In genomic region chr6:10547809-10548208, GRCh38 we compare ENCODE assay signal across 17 cellular contexts. TPM values are rescaled to one million over a fixed set of nuclear protein-coding genes. Genes with fewer than 3 reads are reported as not detected.
DNase-seq lines count a peak whose midpoint lies in the region; ATAC-seq and TF ChIP-seq lines count a peak whose summit lies in the region.
"Had no signal": no experiment of that assay in that cellular context is flagged by ENCODE, and none has a peak within 500 bp of the region (broad histone marks: within the 10 kb centered on the region; RNA-seq: fewer than 3 reads in every experiment).

No MANE protein-coding gene starts in this region.

- H3K27me3 ChIP-seq in left ventricle myocardium inferior (ENCODE audit: low read depth) (no peaks in the 10 kb centered on the region), ascending aorta (no peaks in the 10 kb centered on the region), aorta (ENCODE audit: control insufficient read depth in 1 of 2, insufficient read depth in 2 of 2, low read length in 1 of 2) (no peaks in the 10 kb centered on the region), Peyer's patch (no peaks in the 10 kb centered on the region)
- H3K27me3 ChIP-seq: BLaER1 treated with 17β-estradiol and CSF1 and Interleukin-3, amounts not matched to agents 10 nM and 100 nM had no signal

- peak overlapping the region; percentile 36 for H3K27ac Mint-ChIP-seq in memory B cell
- H3K27ac Mint-ChIP-seq: B cell; CD8-positive, alpha-beta T cell; HFFc6 had no signal

- H3K4me1 ChIP-seq in left ventricle myocardium inferior: peaks cover 52% of the 10 kb centered on the region
- peaks cover 6 to 47% of the 10 kb centered on the region in 2 donors for H3K4me1 ChIP-seq in ascending aorta
- H3K4me1 ChIP-seq in aorta (ENCODE audit: control insufficient read depth in 1 of 2, insufficient read depth in 2 of 2, low read length in 2 of 2): peaks cover 6 to 9% of the 10 kb centered on the region in 2 donors
- peaks cover 0 to 37% (median 0%) of the 10 kb centered on the region in 4 donors for H3K4me1 ChIP-seq in Peyer's patch

- TF ChIP-seq CTCF in left ventricle myocardium inferior (IDR thresholded peaks at IDR 0.05; ENCODE audit: borderline replicate concordance): no peak
- no peak for TF ChIP-seq CTCF in ascending aorta (IDR thresholded peaks at IDR 0.05)
- no peak for TF ChIP-seq CTCF in Peyer's patch (IDR thresholded peaks at IDR 0.05)

- H3K27ac ChIP-seq in left ventricle myocardium inferior (replicated peaks): peak overlapping the region; percentile 21
- H3K27ac ChIP-seq in ascending aorta: peak overlapping the region; percentile 90 to 95
- peak overlapping the region; percentile 10 to 90 for H3K27ac ChIP-seq in aorta (ENCODE audit: low read depth in 1 of 2, low read length in 2 of 2)
- no peak overlapping the region for H3K27ac ChIP-seq in Peyer's patch
- H3K27ac ChIP-seq: BLaER1 treated with 17β-estradiol and CSF1 and Interleukin-3, amounts not matched to agents 10 nM and 100 nM; GM23248 had no signal

- H3K4me1 Mint-ChIP-seq in memory B cell: peaks cover 23% of the 10 kb centered on the region

- no peaks in the 10 kb centered on the region for H3K27me3 Mint-ChIP-seq in memory B cell
- H3K27me3 Mint-ChIP-seq: B cell had no signal

- no peak overlapping the region for H3K4me3 Mint-ChIP-seq in memory B cell
- H3K4me3 Mint-ChIP-seq: B cell; CD8-positive, alpha-beta T cell; HFFc6 had no signal

- no peaks in the 10 kb centered on the region for H3K9me3 ChIP-seq in left ventricle myocardium inferior (replicated peaks)
- H3K9me3 ChIP-seq in ascending aorta: no peaks in the 10 kb centered on the region
- H3K9me3 ChIP-seq in aorta (ENCODE audit: control insufficient read depth, low read length): no peaks in the 10 kb centered on the region
- no peaks in the 10 kb centered on the region for H3K9me3 ChIP-seq in Peyer's patch

- no peak for TF ChIP-seq POLR2A in Peyer's patch (IDR thresholded peaks at IDR 0.05)

- intact Hi-C loops in left ventricle myocardium inferior (cut with micrococcal nuclease): no loop called here
- intact Hi-C loops in left cardiac atrium (cut with DNase I): no loop called here
- intact Hi-C loops in ascending aorta (cut with DNase I): no loop called here
- intact Hi-C loops in aorta (cut with DNase I): no loop called here

- H3K36me3 Mint-ChIP-seq in memory B cell: peaks cover 10% of the 10 kb centered on the region
- H3K36me3 Mint-ChIP-seq: CD8-positive, alpha-beta T cell had no signal

- H3K9me3 Mint-ChIP-seq in memory B cell: no peaks in the 10 kb centered on the region
- H3K9me3 Mint-ChIP-seq: CD8-positive, alpha-beta T cell; HFFc6 had no signal

- ATAC-seq in left cardiac atrium (no peak), memory B cell (ENCODE audit: low read depth) (no peak), aorta (ENCODE audit: low FRiP score) (no peak)
- ATAC-seq: CD8-positive, alpha-beta T cell; HCT116 had no signal

- no peak overlapping the region for H3K4me3 ChIP-seq in left ventricle myocardium inferior
- no peak overlapping the region for H3K4me3 ChIP-seq in ascending aorta
- no peak overlapping the region for H3K4me3 ChIP-seq in aorta (ENCODE audit: low read length in 2 of 2)
- no peak overlapping the region for H3K4me3 ChIP-seq in Peyer's patch
- H3K4me3 ChIP-seq: BLaER1 treated with 17β-estradiol and CSF1 and Interleukin-3, amounts not matched to agents 10 nM and 100 nM; GM23248 had no signal

- DNase-seq in left ventricle myocardium inferior (no peak), left cardiac atrium (no peak), ascending aorta (ENCODE audit: low spot score in 2 of 2) (no peak), memory B cell (ENCODE audit: low spot score in 2 of 2) (no peak), aorta (no peak), Peyer's patch (no peak), activated gamma-delta T cell (lab: John Stamatoyannopoulos, UW) (no peak)
- DNase-seq: Calu3; CD8-positive, alpha-beta T cell; DMS79 treated with DMSO at 0.1 percent for 48 hours; GF-D8; GM23248; H7; HFFc6 had no signal

- H3K36me3 ChIP-seq in left ventricle myocardium inferior: peaks cover 3% of the 10 kb centered on the region
- no peaks in the 10 kb centered on the region for H3K36me3 ChIP-seq in ascending aorta
- H3K36me3 ChIP-seq in aorta (ENCODE audit: control insufficient read depth in 1 of 2, insufficient read depth in 2 of 2, low read length in 1 of 2): no peaks in the 10 kb centered on the region
- no peaks in the 10 kb centered on the region for H3K36me3 ChIP-seq in Peyer's patch
- H3K36me3 ChIP-seq: BLaER1 treated with 17β-estradiol and CSF1 and Interleukin-3, amounts not matched to agents 10 nM and 100 nM had no signal

RNA-seq across cellular contexts. Expression of gene GCNT2, which starts 26.7 kb away (rescaled TPM):
- 49.0 TPM for total RNA-seq in left ventricle myocardium inferior
- 1 to 10 TPM; 3.5 to 4.1 TPM for total RNA-seq in left cardiac atrium
- 16.7 TPM for total RNA-seq in ascending aorta
- total RNA-seq in aorta: 10 to 100 TPM; 14.6 to 18.6 TPM
- 1 to 10 TPM; 3.4 to 3.9 TPM for polyA plus RNA-seq in aorta
- 10 to 100 TPM; 12.4 to 92.5 (median 77.0) TPM for total RNA-seq in Peyer's patch
- total RNA-seq: GM23248 had no signal
- polyA plus RNA-seq: GM23248 had no signal

Comparison
In these comparisons a context has a peak if more than half of its experiments do, and no peak if none do; other contexts are left out.
1. H3K27ac ChIP-seq: peak in left ventricle myocardium inferior (single experiment), ascending aorta (2 of 2) and aorta (2 of 2); none in Peyer's patch (0 of 4).